ENCODE assay signal across 35 cellular contexts in the genomic region with DNA sequence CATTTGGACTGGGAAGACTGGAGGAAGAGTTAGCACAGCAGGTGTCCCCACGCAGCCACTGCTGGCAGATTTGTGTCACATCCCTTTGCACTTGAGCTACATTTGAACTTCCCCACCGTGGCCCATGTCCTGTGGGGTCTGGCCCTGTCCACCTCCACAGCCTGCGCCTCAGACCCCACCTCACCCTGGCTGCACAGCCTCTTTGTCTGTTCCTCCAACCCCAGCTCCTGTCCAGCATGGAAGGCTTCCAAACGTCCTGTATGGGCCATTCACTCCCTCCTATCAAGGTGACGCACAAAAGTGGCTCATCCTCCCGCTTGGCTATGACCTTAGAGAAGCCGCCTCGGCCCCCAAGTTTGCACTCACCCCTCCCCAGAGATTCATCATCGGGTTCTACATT.
"Had no signal": no experiment of that assay in that cellular context is flagged by ENCODE, and none has a peak within 500 bp of the region (broad histone marks: within the 10 kb centered on the region; RNA-seq: fewer than 3 reads in every experiment).

No MANE protein-coding gene starts in this region.

- H3K4me3 Mint-ChIP-seq: activated B cell treated with CpG ODN at 0.5 μM for 24 hours; activated CD4-positive, alpha-beta memory T cell treated with anti-CD3 and anti-CD28 coated beads for 36 hours; activated CD4-positive, alpha-beta T cell treated with anti-CD3 and anti-CD28 coated beads, Interleukin-2, amount 10 ng/mL, durations not matched to agents 24 days and 14 days; activated CD8-positive, alpha-beta T cell treated with anti-CD3 and anti-CD28 coated beads for 36 hours; activated naive CD4-positive, alpha-beta T cell treated with anti-CD3 and anti-CD28 coated beads for 36 hours; activated naive CD8-positive, alpha-beta T cell treated with anti-CD3 and anti-CD28 coated beads for 36 hours; activated T-cell treated with anti-CD3 and anti-CD28 coated beads, Interleukin-2, amount 50 U/mL, for 4 hours; activated T-cell treated with anti-CD3 and anti-CD28 coated beads, Interleukin-2, amount 50 U/mL, for 72 hours; activated T-helper 1 cell treated with anti-CD3 and anti-CD28 coated beads, Interleukin-12 subunit alpha, Interleukin-12 subunit beta, Interleukin-2, Interleukin-4 antibody, amounts not matched to agents 30 ng/mL and 10 ng/mL and 1 ng/mL, durations not matched to agents 14 hours and 24 hours and 36 hours; activated T-helper 17 cell treated with anti-CD3 and anti-CD28 coated beads, Interleukin-2, amount 50 U/mL, for 72 hours; T-cell; T-helper 17 cell had no signal

- FAIRE-seq: astrocyte, TTC549 had no signal

- H3K9me3 Mint-ChIP-seq: activated B cell treated with CpG ODN at 0.5 μM for 24 hours; activated CD4-positive, alpha-beta memory T cell treated with anti-CD3 and anti-CD28 coated beads for 36 hours; activated CD4-positive, alpha-beta T cell treated with anti-CD3 and anti-CD28 coated beads, Interleukin-2, amount 10 ng/mL, durations not matched to agents 24 days and 14 days; activated CD8-positive, alpha-beta T cell treated with anti-CD3 and anti-CD28 coated beads for 36 hours; activated naive CD4-positive, alpha-beta T cell treated with anti-CD3 and anti-CD28 coated beads for 36 hours; activated naive CD4-positive, alpha-beta T cell treated with anti-CD3 and anti-CD28 coated beads, Interleukin-2, amount 50 U/mL, for 72 hours; activated naive CD8-positive, alpha-beta T cell treated with anti-CD3 and anti-CD28 coated beads for 36 hours; activated T-cell treated with anti-CD3 and anti-CD28 coated beads, Interleukin-2, amount 50 U/mL, for 4 hours; activated T-cell treated with anti-CD3 and anti-CD28 coated beads, Interleukin-2, amount 50 U/mL, for 72 hours; activated T-helper 1 cell treated with anti-CD3 and anti-CD28 coated beads, Interleukin-12 subunit alpha, Interleukin-12 subunit beta, Interleukin-2, Interleukin-4 antibody, amounts not matched to agents 30 ng/mL and 10 ng/mL and 1 ng/mL, durations not matched to agents 14 hours and 24 hours and 36 hours; activated T-helper 17 cell treated with anti-CD3 and anti-CD28 coated beads, Interleukin-2, amount 50 U/mL, for 72 hours; T-cell had no signal

- H3K27me3 ChIP-seq: body of pancreas, brain microvascular endothelial cell had no signal

- DNase-seq: activated B cell treated with CpG ODN at 0.5 μM for 24 hours; activated CD4-positive, alpha-beta memory T cell treated with anti-CD3 and anti-CD28 coated beads for 36 hours; activated CD4-positive, alpha-beta T cell treated with anti-CD3 and anti-CD28 coated beads for 4 hours; activated CD4-positive, alpha-beta T cell treated with anti-CD3 and anti-CD28 coated beads, Interleukin-2, amount 10 ng/mL, durations not matched to agents 24 days and 14 days; activated CD4-positive, alpha-beta T cell treated with anti-CD3 and anti-CD28 coated beads, Interleukin-2, amount 50 U/mL, for 1 hour; activated CD4-positive, alpha-beta T cell treated with anti-CD3 and anti-CD28 coated beads, Interleukin-2, amount 50 U/mL, for 4 hours; activated CD4-positive, CD25-positive, alpha-beta regulatory T cell treated with anti-CD3 and anti-CD28 coated beads, Interleukin-2, amount 50 U/mL, for 72 hours; activated CD8-positive, alpha-beta memory T cell treated with anti-CD3 and anti-CD28 coated beads, Interleukin-2, amount 50 U/mL, for 4 hours; activated CD8-positive, alpha-beta T cell treated with anti-CD3 and anti-CD28 coated beads for 36 hours; activated effector memory CD4-positive, alpha-beta T cell treated with anti-CD3 and anti-CD28 coated beads, Interleukin-2, amount 50 U/mL, for 16 hours; activated gamma-delta T cell treated with Interleukin-2 at 50 U/mL for 16 hours; activated naive CD4-positive, alpha-beta T cell; activated naive CD4-positive, alpha-beta T cell treated with anti-CD3 and anti-CD28 coated beads for 36 hours; activated naive CD4-positive, alpha-beta T cell treated with anti-CD3 and anti-CD28 coated beads, Interleukin-2, amount 50 U/mL, for 16 hours; activated naive CD8-positive, alpha-beta T cell treated with anti-CD3 and anti-CD28 coated beads for 36 hours; activated T-cell treated with anti-CD3 and anti-CD28 coated beads for 4 hours; activated T-cell treated with anti-CD3 and anti-CD28 coated beads, Interleukin-2, amount 50 U/mL, for 1 hour; activated T-cell treated with anti-CD3 and anti-CD28 coated beads, Interleukin-2, amount 50 U/mL, for 4 hours; activated T-cell treated with anti-CD3 and anti-CD28 coated beads, Interleukin-2, amount 50 U/mL, for 72 hours; adrenal gland; amniotic stem cell; aorta; body of pancreas; brain microvascular endothelial cell; central memory CD4-positive, alpha-beta T cell; T-cell; T-helper 17 cell; T-helper 9 cell had no signal

- ATAC-seq: activated CD8-positive, alpha-beta T cell treated with anti-CD3 and anti-CD28 coated beads for 36 hours; activated naive CD4-positive, alpha-beta T cell treated with anti-CD3 and anti-CD28 coated beads, Interleukin-2, amount 50 U/mL, for 72 hours; activated T-cell treated with anti-CD3 and anti-CD28 coated beads, Interleukin-2, amount 50 U/mL, for 4 hours; activated T-cell treated with anti-CD3 and anti-CD28 coated beads, Interleukin-2, amount 50 U/mL, for 72 hours; activated T-helper 17 cell treated with anti-CD3 and anti-CD28 coated beads, Interleukin-2, amount 50 U/mL, for 72 hours; body of pancreas; T-cell; T-helper 17 cell had no signal

- H3K9me3 ChIP-seq: adrenal gland, body of pancreas, breast epithelium had no signal

- H3K4me1 Mint-ChIP-seq: activated B cell treated with CpG ODN at 0.5 μM for 24 hours; activated CD4-positive, alpha-beta T cell treated with anti-CD3 and anti-CD28 coated beads, Interleukin-2, amount 10 ng/mL, durations not matched to agents 24 days and 14 days; activated naive CD8-positive, alpha-beta T cell treated with anti-CD3 and anti-CD28 coated beads for 36 hours; activated T-helper 17 cell treated with anti-CD3 and anti-CD28 coated beads, Interleukin-2, amount 50 U/mL, for 72 hours; T-cell had no signal

- H3K4me1 ChIP-seq: adrenal gland, body of pancreas had no signal

- H3K27me3 Mint-ChIP-seq: activated CD8-positive, alpha-beta T cell treated with anti-CD3 and anti-CD28 coated beads for 36 hours had no signal

- H3K27ac Mint-ChIP-seq: activated B cell treated with CpG ODN at 0.5 μM for 24 hours; activated CD4-positive, alpha-beta memory T cell treated with anti-CD3 and anti-CD28 coated beads for 36 hours; activated CD4-positive, alpha-beta T cell treated with anti-CD3 and anti-CD28 coated beads, Interleukin-2, amount 10 ng/mL, durations not matched to agents 24 days and 14 days; activated CD8-positive, alpha-beta T cell treated with anti-CD3 and anti-CD28 coated beads for 36 hours; activated naive CD4-positive, alpha-beta T cell treated with anti-CD3 and anti-CD28 coated beads for 36 hours; activated naive CD4-positive, alpha-beta T cell treated with anti-CD3 and anti-CD28 coated beads, Interleukin-2, amount 50 U/mL, for 72 hours; activated naive CD8-positive, alpha-beta T cell treated with anti-CD3 and anti-CD28 coated beads for 36 hours; activated T-cell treated with anti-CD3 and anti-CD28 coated beads, Interleukin-2, amount 50 U/mL, for 72 hours; activated T-helper 1 cell treated with anti-CD3 and anti-CD28 coated beads, Interleukin-12 subunit alpha, Interleukin-12 subunit beta, Interleukin-2, Interleukin-4 antibody, amounts not matched to agents 30 ng/mL and 10 ng/mL and 1 ng/mL, durations not matched to agents 14 hours and 24 hours and 36 hours; activated T-helper 17 cell treated with anti-CD3 and anti-CD28 coated beads, Interleukin-2, amount 50 U/mL, for 72 hours; T-cell; T-helper 17 cell had no signal

- H3K27ac ChIP-seq: adrenal gland, body of pancreas, brain microvascular endothelial cell, breast epithelium, VCaP had no signal

- H3K4me3 ChIP-seq: adrenal gland, body of pancreas, breast epithelium had no signal

- H3K36me3 ChIP-seq: adrenal gland, brain microvascular endothelial cell, breast epithelium had no signal
